Comparison of ENCODE assay signal across 1 cellular context in genomic region chr2:64049633-64050220, GRCh38.
A peak's percentile ranks its signal among the peaks of the same experiment; 100 is the strongest.
TF ChIP-seq lines count a peak whose summit lies in the region.

No MANE protein-coding gene starts in this region.

TF ChIP-seq in HepG2, 621 proteins besides CTCF, POLR2A, EP300 and RAD21 (continued from another document):
- TF ChIP-seq, protein P1, sequence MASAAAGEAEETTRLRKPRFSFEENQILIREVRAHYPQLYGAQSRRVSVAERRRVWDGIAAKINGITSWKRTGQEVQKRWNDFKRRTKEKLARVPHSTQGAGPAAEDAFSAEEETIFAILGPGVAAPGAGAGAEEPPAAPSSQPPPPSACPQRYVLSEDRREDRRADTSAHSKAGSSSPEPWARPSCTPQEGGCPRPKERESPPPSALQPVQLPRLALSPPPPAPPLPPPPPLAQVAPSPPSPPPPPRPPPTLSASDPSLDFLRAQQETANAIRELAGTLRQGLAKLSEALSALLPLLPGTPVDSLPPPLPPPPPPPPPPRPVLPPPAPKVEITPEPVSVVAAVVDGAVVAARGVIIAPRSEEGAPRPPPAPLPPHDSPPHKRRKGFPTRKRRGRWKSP (CRISPR knock-in tag; IDR thresholded peaks at IDR 0.05): peak; percentile 64
- TF ChIP-seq PLSCR1 (CRISPR knock-in tag; IDR thresholded peaks at IDR 0.05; ENCODE audit: borderline replicate concordance) (no peak), HMGA1 (CRISPR knock-in tag; conservative IDR thresholded peaks at IDR 0.05) (no peak), CEBPG (CRISPR knock-in tag; IDR thresholded peaks at IDR 0.05) (peak; percentile 34; the same call in 1 of the 2 replicates), HDAC1 (CRISPR knock-in tag; IDR thresholded peaks at IDR 0.05) (no peak), MTA3 (CRISPR knock-in tag; IDR thresholded peaks at IDR 0.05) (no peak), SIN3B (IDR thresholded peaks at IDR 0.05; ENCODE audit: low read length) (no peak), ZNF660 (CRISPR knock-in tag; IDR thresholded peaks at IDR 0.05; ENCODE audit: borderline replicate concordance, low read depth) (no peak), FLYWCH1 (CRISPR knock-in tag; IDR thresholded peaks at IDR 0.05) (0 out of 2 replicates have a peak, but pooled peaks have one; percentile 22), RFX3 (CRISPR knock-in tag; IDR thresholded peaks at IDR 0.05) (no peak), ESRRA (CRISPR knock-in tag; IDR thresholded peaks at IDR 0.05; ENCODE audit: low read depth) (peak; percentile 38; the same call in 1 of the 2 replicates), ZKSCAN8 (CRISPR knock-in tag; IDR thresholded peaks at IDR 0.05; ENCODE audit: borderline replicate concordance) (no peak), ZNF253 (CRISPR knock-in tag; IDR thresholded peaks at IDR 0.05; ENCODE audit: borderline replicate concordance) (no peak), THAP11 (CRISPR knock-in tag; IDR thresholded peaks at IDR 0.05) (peak; percentile 69), TFDP1 (CRISPR knock-in tag; IDR thresholded peaks at IDR 0.05; ENCODE audit: borderline replicate concordance) (no peak), SOX5 (CRISPR knock-in tag; IDR thresholded peaks at IDR 0.05; ENCODE audit: borderline replicate concordance) (0 out of 2 replicates have a peak, but pooled peaks have one; percentile 31), ZNF597 (CRISPR knock-in tag; IDR thresholded peaks at IDR 0.05) (no peak), ZNF670 (CRISPR knock-in tag; IDR thresholded peaks at IDR 0.05; ENCODE audit: borderline replicate concordance) (no peak), BRF2 (CRISPR knock-in tag; IDR thresholded peaks at IDR 0.05) (no peak), ZNF605 (CRISPR knock-in tag; IDR thresholded peaks at IDR 0.05) (no peak), TCF7 (IDR thresholded peaks at IDR 0.05; ENCODE audit: low read depth) (no peak), AHR (CRISPR knock-in tag; IDR thresholded peaks at IDR 0.05) (0 out of 2 replicates have a peak, but pooled peaks have one; percentile 34), RARA (CRISPR knock-in tag; IDR thresholded peaks at IDR 0.05) (peak; percentile 18; the same call in 1 of the 2 replicates), CBX1 (IDR thresholded peaks at IDR 0.05; ENCODE audit: low read depth) (no peak), MED1 (CRISPR knock-in tag; IDR thresholded peaks at IDR 0.05) (peak; percentile 69), PHF20 (CRISPR knock-in tag; IDR thresholded peaks at IDR 0.05) (no peak), TCF12 (IDR thresholded peaks at IDR 0.05) (no peak), TCF12 (CRISPR knock-in tag; IDR thresholded peaks at IDR 0.05) (no peak), NR2F6 (IDR thresholded peaks at IDR 0.05) (no peak), NR2F6 (CRISPR knock-in tag; IDR thresholded peaks at IDR 0.05) (0 out of 2 replicates have a peak, but pooled peaks have one; percentile 18), ZNF563 (CRISPR knock-in tag; IDR thresholded peaks at IDR 0.05) (no peak), CREBL2 (CRISPR knock-in tag; IDR thresholded peaks at IDR 0.05; ENCODE audit: borderline replicate concordance) (no peak), RBM22 (optimal IDR thresholded peaks at IDR 0.05; ENCODE audit: low read length) (no peak), ZSCAN30 (CRISPR knock-in tag; IDR thresholded peaks at IDR 0.05) (no peak), ZNF720 (CRISPR knock-in tag; IDR thresholded peaks at IDR 0.05) (no peak), KLF11 (CRISPR knock-in tag; IDR thresholded peaks at IDR 0.05) (no peak)
- TF ChIP-seq, protein P2, sequence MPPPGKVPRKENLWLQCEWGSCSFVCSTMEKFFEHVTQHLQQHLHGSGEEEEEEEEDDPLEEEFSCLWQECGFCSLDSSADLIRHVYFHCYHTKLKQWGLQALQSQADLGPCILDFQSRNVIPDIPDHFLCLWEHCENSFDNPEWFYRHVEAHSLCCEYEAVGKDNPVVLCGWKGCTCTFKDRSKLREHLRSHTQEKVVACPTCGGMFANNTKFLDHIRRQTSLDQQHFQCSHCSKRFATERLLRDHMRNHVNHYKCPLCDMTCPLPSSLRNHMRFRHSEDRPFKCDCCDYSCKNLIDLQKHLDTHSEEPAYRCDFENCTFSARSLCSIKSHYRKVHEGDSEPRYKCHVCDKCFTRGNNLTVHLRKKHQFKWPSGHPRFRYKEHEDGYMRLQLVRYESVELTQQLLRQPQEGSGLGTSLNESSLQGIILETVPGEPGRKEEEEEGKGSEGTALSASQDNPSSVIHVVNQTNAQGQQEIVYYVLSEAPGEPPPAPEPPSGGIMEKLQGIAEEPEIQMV (CRISPR knock-in tag; IDR thresholded peaks at IDR 0.05; ENCODE audit: low read depth): no peak
- TF ChIP-seq, protein P3, sequence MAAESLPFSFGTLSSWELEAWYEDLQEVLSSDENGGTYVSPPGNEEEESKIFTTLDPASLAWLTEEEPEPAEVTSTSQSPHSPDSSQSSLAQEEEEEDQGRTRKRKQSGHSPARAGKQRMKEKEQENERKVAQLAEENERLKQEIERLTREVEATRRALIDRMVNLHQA (CRISPR knock-in tag; IDR thresholded peaks at IDR 0.05): no peak
- TF ChIP-seq, protein P4, sequence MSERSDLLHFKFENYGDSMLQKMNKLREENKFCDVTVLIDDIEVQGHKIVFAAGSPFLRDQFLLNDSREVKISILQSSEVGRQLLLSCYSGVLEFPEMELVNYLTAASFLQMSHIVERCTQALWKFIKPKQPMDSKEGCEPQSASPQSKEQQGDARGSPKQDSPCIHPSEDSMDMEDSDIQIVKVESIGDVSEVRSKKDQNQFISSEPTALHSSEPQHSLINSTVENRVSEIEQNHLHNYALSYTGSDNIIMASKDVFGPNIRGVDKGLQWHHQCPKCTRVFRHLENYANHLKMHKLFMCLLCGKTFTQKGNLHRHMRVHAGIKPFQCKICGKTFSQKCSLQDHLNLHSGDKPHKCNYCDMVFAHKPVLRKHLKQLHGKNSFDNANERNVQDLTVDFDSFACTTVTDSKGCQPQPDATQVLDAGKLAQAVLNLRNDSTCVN (CRISPR knock-in tag; IDR thresholded peaks at IDR 0.05; ENCODE audit: borderline replicate concordance): no peak; the same call in 1 of the 2 replicates
- TF ChIP-seq, protein P5, sequence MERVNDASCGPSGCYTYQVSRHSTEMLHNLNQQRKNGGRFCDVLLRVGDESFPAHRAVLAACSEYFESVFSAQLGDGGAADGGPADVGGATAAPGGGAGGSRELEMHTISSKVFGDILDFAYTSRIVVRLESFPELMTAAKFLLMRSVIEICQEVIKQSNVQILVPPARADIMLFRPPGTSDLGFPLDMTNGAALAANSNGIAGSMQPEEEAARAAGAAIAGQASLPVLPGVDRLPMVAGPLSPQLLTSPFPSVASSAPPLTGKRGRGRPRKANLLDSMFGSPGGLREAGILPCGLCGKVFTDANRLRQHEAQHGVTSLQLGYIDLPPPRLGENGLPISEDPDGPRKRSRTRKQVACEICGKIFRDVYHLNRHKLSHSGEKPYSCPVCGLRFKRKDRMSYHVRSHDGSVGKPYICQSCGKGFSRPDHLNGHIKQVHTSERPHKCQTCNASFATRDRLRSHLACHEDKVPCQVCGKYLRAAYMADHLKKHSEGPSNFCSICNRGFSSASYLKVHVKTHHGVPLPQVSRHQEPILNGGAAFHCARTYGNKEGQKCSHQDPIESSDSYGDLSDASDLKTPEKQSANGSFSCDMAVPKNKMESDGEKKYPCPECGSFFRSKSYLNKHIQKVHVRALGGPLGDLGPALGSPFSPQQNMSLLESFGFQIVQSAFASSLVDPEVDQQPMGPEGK (CRISPR knock-in tag; IDR thresholded peaks at IDR 0.05): no peak
- TF ChIP-seq, protein P6, sequence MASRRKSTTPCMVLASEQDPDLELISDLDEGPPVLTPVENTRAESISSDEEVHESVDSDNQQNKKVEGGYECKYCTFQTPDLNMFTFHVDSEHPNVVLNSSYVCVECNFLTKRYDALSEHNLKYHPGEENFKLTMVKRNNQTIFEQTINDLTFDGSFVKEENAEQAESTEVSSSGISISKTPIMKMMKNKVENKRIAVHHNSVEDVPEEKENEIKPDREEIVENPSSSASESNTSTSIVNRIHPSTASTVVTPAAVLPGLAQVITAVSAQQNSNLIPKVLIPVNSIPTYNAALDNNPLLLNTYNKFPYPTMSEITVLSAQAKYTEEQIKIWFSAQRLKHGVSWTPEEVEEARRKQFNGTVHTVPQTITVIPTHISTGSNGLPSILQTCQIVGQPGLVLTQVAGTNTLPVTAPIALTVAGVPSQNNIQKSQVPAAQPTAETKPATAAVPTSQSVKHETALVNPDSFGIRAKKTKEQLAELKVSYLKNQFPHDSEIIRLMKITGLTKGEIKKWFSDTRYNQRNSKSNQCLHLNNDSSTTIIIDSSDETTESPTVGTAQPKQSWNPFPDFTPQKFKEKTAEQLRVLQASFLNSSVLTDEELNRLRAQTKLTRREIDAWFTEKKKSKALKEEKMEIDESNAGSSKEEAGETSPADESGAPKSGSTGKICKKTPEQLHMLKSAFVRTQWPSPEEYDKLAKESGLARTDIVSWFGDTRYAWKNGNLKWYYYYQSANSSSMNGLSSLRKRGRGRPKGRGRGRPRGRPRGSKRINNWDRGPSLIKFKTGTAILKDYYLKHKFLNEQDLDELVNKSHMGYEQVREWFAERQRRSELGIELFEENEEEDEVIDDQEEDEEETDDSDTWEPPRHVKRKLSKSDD (CRISPR knock-in tag; IDR thresholded peaks at IDR 0.05; ENCODE audit: low read depth): no peak
- TF ChIP-seq, protein P7, sequence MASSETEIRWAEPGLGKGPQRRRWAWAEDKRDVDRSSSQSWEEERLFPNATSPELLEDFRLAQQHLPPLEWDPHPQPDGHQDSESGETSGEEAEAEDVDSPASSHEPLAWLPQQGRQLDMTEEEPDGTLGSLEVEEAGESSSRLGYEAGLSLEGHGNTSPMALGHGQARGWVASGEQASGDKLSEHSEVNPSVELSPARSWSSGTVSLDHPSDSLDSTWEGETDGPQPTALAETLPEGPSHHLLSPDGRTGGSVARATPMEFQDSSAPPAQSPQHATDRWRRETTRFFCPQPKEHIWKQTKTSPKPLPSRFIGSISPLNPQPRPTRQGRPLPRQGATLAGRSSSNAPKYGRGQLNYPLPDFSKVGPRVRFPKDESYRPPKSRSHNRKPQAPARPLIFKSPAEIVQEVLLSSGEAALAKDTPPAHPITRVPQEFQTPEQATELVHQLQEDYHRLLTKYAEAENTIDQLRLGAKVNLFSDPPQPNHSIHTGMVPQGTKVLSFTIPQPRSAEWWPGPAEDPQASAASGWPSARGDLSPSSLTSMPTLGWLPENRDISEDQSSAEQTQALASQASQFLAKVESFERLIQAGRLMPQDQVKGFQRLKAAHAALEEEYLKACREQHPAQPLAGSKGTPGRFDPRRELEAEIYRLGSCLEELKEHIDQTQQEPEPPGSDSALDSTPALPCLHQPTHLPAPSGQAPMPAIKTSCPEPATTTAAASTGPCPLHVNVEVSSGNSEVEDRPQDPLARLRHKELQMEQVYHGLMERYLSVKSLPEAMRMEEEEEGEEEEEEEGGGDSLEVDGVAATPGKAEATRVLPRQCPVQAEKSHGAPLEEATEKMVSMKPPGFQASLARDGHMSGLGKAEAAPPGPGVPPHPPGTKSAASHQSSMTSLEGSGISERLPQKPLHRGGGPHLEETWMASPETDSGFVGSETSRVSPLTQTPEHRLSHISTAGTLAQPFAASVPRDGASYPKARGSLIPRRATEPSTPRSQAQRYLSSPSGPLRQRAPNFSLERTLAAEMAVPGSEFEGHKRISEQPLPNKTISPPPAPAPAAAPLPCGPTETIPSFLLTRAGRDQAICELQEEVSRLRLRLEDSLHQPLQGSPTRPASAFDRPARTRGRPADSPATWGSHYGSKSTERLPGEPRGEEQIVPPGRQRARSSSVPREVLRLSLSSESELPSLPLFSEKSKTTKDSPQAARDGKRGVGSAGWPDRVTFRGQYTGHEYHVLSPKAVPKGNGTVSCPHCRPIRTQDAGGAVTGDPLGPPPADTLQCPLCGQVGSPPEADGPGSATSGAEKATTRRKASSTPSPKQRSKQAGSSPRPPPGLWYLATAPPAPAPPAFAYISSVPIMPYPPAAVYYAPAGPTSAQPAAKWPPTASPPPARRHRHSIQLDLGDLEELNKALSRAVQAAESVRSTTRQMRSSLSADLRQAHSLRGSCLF (CRISPR knock-in tag; IDR thresholded peaks at IDR 0.05; ENCODE audit: borderline replicate concordance): no peak
- TF ChIP-seq, protein P8, sequence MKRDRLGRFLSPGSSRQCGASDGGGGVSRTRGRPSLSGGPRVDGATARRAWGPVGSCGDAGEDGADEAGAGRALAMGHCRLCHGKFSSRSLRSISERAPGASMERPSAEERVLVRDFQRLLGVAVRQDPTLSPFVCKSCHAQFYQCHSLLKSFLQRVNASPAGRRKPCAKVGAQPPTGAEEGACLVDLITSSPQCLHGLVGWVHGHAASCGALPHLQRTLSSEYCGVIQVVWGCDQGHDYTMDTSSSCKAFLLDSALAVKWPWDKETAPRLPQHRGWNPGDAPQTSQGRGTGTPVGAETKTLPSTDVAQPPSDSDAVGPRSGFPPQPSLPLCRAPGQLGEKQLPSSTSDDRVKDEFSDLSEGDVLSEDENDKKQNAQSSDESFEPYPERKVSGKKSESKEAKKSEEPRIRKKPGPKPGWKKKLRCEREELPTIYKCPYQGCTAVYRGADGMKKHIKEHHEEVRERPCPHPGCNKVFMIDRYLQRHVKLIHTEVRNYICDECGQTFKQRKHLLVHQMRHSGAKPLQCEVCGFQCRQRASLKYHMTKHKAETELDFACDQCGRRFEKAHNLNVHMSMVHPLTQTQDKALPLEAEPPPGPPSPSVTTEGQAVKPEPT (CRISPR knock-in tag; IDR thresholded peaks at IDR 0.05; ENCODE audit: low read depth): no peak
